Comparison of ENCODE assay signal across 8 cellular contexts in the genomic region with DNA sequence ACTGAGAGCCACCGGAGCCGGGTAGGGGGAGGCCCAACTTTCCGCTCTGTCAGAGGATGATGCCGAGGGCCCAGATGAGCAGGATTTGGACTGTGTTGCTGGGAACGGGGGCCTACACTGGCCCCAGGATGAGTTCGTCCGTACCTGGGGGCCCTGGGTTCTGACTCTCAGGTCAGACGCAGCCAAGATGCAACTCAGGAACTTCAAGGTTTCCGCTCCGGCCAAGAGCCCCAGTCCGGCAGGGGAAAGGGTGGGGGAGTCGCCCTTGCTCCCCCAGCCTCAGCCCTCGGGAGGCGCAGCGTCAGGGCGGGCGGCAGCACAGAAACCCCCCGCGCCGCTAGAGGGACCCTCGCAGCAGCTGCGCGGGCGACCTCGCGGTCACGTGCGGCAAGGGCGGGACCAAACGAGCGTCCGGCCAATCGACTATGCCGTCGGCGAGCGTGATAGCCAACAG.
DNase-seq lines count a peak whose midpoint lies in the region; ATAC-seq and TF ChIP-seq lines count a peak whose summit lies in the region.

No MANE protein-coding gene starts in this region.

- no peaks in the 10 kb centered on the region for H3K27me3 ChIP-seq in mucosa of rectum (ENCODE audit: control insufficient read depth in 2 of 2, insufficient read depth in 2 of 2, low read length in 2 of 2)

- peak overlapping the region; percentile 95 to 99 for H3K9ac ChIP-seq in mucosa of rectum (ENCODE audit: low read depth in 1 of 2, low read length in 2 of 2)

- no peaks in the 10 kb centered on the region for H3K9me3 ChIP-seq in mucosa of rectum (ENCODE audit: control insufficient read depth in 2 of 2, low read length in 2 of 2)

- H3K4me3 ChIP-seq in mucosa of rectum (ENCODE audit: low read length in 2 of 2): peak overlapping the region; percentile 78 to 94

- peak; percentile 74 for TF ChIP-seq POLR2A in erythroblast (IDR thresholded peaks at IDR 0.05; ENCODE audit: low read length)

- peak overlapping the region; percentile 99 to 100 for H3K27ac ChIP-seq in mucosa of rectum (ENCODE audit: low read depth in 2 of 2, low read length in 2 of 2)

- H3K4me1 ChIP-seq in mucosa of rectum (ENCODE audit: control insufficient read depth in 2 of 2, insufficient read depth in 2 of 2, low read length in 2 of 2): peaks cover 14 to 15% of the 10 kb centered on the region in 2 donors

- peaks cover 0 to 6% of the 10 kb centered on the region in 2 donors for H3K36me3 ChIP-seq in mucosa of rectum (ENCODE audit: control insufficient read depth in 2 of 2, insufficient read depth in 2 of 2, low read length in 2 of 2)

- DNase-seq in C1 segment of cervical spinal cord (lab: John Stamatoyannopoulos, UW) (peak in 13 of 14 donors; percentile 65 to 97 (median 84)), NCI-H748 (lab: John Stamatoyannopoulos, UW; ENCODE audit: unreplicated experiment) (peak; percentile 93), activated T-cell treated with anti-CD3 and anti-CD28 coated beads for 24 hours (ENCODE audit: low read depth) (peak; percentile 80), erythroblast (lab: John Stamatoyannopoulos, UW) (peak; percentile 93 to 95)
- peak; percentile 81 to 86 for DNase-seq in stimulated activated CD8-positive, alpha-beta memory T cell treated with anti-CD3 and anti-CD28 coated beads, Interleukin-7, amount 100 ng/mL, for 48 hours (ENCODE audit: extremely low read depth in 1 of 2, low read depth in 1 of 2)

- ATAC-seq in GM19324 (IDR thresholded peaks at IDR 0.05; ENCODE audit: low FRiP score, unreplicated experiment): peak; percentile 86
- peak; percentile 79 for ATAC-seq in HG03439 (IDR thresholded peaks at IDR 0.05; ENCODE audit: unreplicated experiment)

Comparison
In these comparisons a context has a peak if more than half of its experiments do, and no peak if none do; other contexts are left out.
1. Peak in every context shown above with its lines: DNase-seq, ATAC-seq, H3K4me3 ChIP-seq and H3K27ac ChIP-seq.